In the genomic region with DNA sequence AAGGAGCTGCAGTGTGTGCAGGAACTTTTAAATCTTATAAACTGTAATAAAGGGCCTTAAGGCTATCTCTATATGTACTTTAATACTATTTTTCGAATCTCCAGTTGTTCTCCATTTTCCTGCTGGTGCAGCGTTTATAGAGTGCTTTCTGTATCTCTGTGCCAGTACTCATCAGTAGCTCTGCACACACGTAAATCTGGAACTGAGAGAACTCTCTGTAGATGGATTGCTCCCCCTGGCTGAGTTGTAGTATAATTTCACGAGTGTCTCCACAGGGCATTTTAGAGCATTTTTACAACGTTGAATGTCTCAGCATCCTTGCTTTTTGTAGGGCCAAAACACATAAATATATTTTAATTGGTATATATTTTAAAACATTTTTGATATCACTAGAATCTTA, we compare ENCODE assay signal across 8 cellular contexts.
DNase-seq lines count a peak whose midpoint lies in the region; ATAC-seq and TF ChIP-seq lines count a peak whose summit lies in the region.

No MANE protein-coding gene starts in this region.

- no peaks in the 10 kb centered on the region for H3K9me3 Mint-ChIP-seq in osteocyte (ENCODE audit: unreplicated experiment)
- H3K9me3 Mint-ChIP-seq in activated CD8-positive, alpha-beta memory T cell treated with anti-CD3 and anti-CD28 coated beads, Interleukin-2, amount 10 ng/mL, durations not matched to agents 7 days and 5 days (ENCODE audit: low read depth) = no peaks in the 10 kb centered on the region

- CTCF ChIA-PET in HEK293 (lab: Yijun Ruan, JAX) = interaction anchor here (0.6 to 3.9 kb wide), 17 partner anchors 9 to 652 kb away, joined by 3 to 103 read pairs (median 4); no protein-coding TSS in a partner anchor
- CTCF ChIA-PET in activated CD8-positive, alpha-beta memory T cell treated with anti-CD3 and anti-CD28 coated beads, Interleukin-2, amount 10 ng/mL, durations not matched to agents 7 days and 5 days (lab: Charles Lee) = no interaction called here

- H3K27me3 Mint-ChIP-seq in osteocyte (ENCODE audit: unreplicated experiment) = peaks cover 41% of the 10 kb centered on the region
- no peaks in the 10 kb centered on the region for H3K27me3 Mint-ChIP-seq in activated CD8-positive, alpha-beta memory T cell treated with anti-CD3 and anti-CD28 coated beads, Interleukin-2, amount 10 ng/mL, durations not matched to agents 7 days and 5 days

- H3K36me3 ChIP-seq in HEK293 (ENCODE audit: control insufficient read depth in 2 of 2, insufficient read depth in 1 of 2, low read length in 2 of 2) = no peaks in the 10 kb centered on the region

- TF ChIP-seq CTCF in HEK293 (tag by site-specific recombination; IDR thresholded peaks at IDR 0.05) (peak; percentile 50; the same call in 1 of the 2 replicates), osteocyte (IDR thresholded peaks at IDR 0.05) (peak; percentile 50)

- POLR2A ChIA-PET in HEK293 (lab: Yijun Ruan, JAX) = no interaction called here

- H3K4me3 ChIP-seq in HEK293 (ENCODE audit: low read depth, low read length) = no peak overlapping the region

- no peaks in the 10 kb centered on the region for H3K36me3 Mint-ChIP-seq in osteocyte (ENCODE audit: unreplicated experiment)
- H3K36me3 Mint-ChIP-seq in activated CD8-positive, alpha-beta memory T cell treated with anti-CD3 and anti-CD28 coated beads, Interleukin-2, amount 10 ng/mL, durations not matched to agents 7 days and 5 days = no peaks in the 10 kb centered on the region

- no peak overlapping the region for H3K27ac ChIP-seq in HEK293 (ENCODE audit: extremely low read depth, low read depth, low read length)

- H3K27ac Mint-ChIP-seq in osteocyte (ENCODE audit: unreplicated experiment) = no peak overlapping the region
- H3K27ac Mint-ChIP-seq in activated CD8-positive, alpha-beta memory T cell treated with anti-CD3 and anti-CD28 coated beads, Interleukin-2, amount 10 ng/mL, durations not matched to agents 7 days and 5 days = no peak overlapping the region

- peak; percentile 39 for DNase-seq in ACHN
- DNase-seq in NCI-H2196 (lab: John Stamatoyannopoulos, UW; ENCODE audit: unreplicated experiment) = peak; percentile 38
- DNase-seq in cerebellum (ENCODE audit: low spot score) = peak; percentile 32
- no peak for DNase-seq in osteocyte (ENCODE audit: extremely low spot score, unreplicated experiment)
- no peak for DNase-seq in activated CD8-positive, alpha-beta memory T cell treated with anti-CD3 and anti-CD28 coated beads, Interleukin-2, amount 10 ng/mL, durations not matched to agents 7 days and 5 days

- H3K9me3 ChIP-seq in HEK293 (ENCODE audit: control insufficient read depth, insufficient read depth, low read depth, low read length) = no peaks in the 10 kb centered on the region

- H3K4me1 ChIP-seq in HEK293 (ENCODE audit: control insufficient read depth, insufficient read depth, low read length) = no peaks in the 10 kb centered on the region

- ATAC-seq in GM19023 (IDR thresholded peaks at IDR 0.05; ENCODE audit: unreplicated experiment) (no peak), GM21825 (IDR thresholded peaks at IDR 0.05; ENCODE audit: unreplicated experiment) (no peak)
- ATAC-seq in activated CD8-positive, alpha-beta memory T cell treated with anti-CD3 and anti-CD28 coated beads, Interleukin-2, amount 10 ng/mL, durations not matched to agents 7 days and 5 days = no peak

- no peaks in the 10 kb centered on the region for H3K4me1 Mint-ChIP-seq in osteocyte (ENCODE audit: unreplicated experiment)
- H3K4me1 Mint-ChIP-seq in activated CD8-positive, alpha-beta memory T cell treated with anti-CD3 and anti-CD28 coated beads, Interleukin-2, amount 10 ng/mL, durations not matched to agents 7 days and 5 days = no peaks in the 10 kb centered on the region

- no peak overlapping the region for H3K4me3 Mint-ChIP-seq in osteocyte (ENCODE audit: unreplicated experiment)
- H3K4me3 Mint-ChIP-seq in activated CD8-positive, alpha-beta memory T cell treated with anti-CD3 and anti-CD28 coated beads, Interleukin-2, amount 10 ng/mL, durations not matched to agents 7 days and 5 days = no peak overlapping the region

- in situ Hi-C loops in ACHN (cut with HindIII; ENCODE audit: low pct_ligation_motif_present, low pct_unique_long_range_greater_than_20kb, low sequenced_read_pairs) = no loop called here

TF ChIP-seq in HEK293, 187 proteins besides CTCF, POLR2A, EP300 and RAD21 (continues in another document):
- TF ChIP-seq KLF1 (tag by site-specific recombination; IDR thresholded peaks at IDR 0.05) (no peak), ZBTB8A (tag by site-specific recombination; IDR thresholded peaks at IDR 0.05) (no peak), ZNF660 (tag by site-specific recombination; IDR thresholded peaks at IDR 0.05) (peak; percentile 61; the same call in 1 of the 2 replicates), ZNF2 (tag by site-specific recombination; IDR thresholded peaks at IDR 0.05) (no peak), ZNF600 (tag by site-specific recombination; IDR thresholded peaks at IDR 0.05) (peak; percentile 82), OSR2 (tag by site-specific recombination; IDR thresholded peaks at IDR 0.05) (no peak), ZNF654 (tag by site-specific recombination; IDR thresholded peaks at IDR 0.05; ENCODE audit: low read depth) (peak; percentile 69), ZNF768 (tag by site-specific recombination; IDR thresholded peaks at IDR 0.05) (0 out of 2 replicates have a peak, but pooled peaks have one; percentile 67)
- TF ChIP-seq, protein P1, sequence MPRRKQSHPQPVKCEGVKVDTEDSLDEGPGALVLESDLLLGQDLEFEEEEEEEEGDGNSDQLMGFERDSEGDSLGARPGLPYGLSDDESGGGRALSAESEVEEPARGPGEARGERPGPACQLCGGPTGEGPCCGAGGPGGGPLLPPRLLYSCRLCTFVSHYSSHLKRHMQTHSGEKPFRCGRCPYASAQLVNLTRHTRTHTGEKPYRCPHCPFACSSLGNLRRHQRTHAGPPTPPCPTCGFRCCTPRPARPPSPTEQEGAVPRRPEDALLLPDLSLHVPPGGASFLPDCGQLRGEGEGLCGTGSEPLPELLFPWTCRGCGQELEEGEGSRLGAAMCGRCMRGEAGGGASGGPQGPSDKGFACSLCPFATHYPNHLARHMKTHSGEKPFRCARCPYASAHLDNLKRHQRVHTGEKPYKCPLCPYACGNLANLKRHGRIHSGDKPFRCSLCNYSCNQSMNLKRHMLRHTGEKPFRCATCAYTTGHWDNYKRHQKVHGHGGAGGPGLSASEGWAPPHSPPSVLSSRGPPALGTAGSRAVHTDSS (tag by site-specific recombination; IDR thresholded peaks at IDR 0.05) = no peak
- TF ChIP-seq, protein P2, sequence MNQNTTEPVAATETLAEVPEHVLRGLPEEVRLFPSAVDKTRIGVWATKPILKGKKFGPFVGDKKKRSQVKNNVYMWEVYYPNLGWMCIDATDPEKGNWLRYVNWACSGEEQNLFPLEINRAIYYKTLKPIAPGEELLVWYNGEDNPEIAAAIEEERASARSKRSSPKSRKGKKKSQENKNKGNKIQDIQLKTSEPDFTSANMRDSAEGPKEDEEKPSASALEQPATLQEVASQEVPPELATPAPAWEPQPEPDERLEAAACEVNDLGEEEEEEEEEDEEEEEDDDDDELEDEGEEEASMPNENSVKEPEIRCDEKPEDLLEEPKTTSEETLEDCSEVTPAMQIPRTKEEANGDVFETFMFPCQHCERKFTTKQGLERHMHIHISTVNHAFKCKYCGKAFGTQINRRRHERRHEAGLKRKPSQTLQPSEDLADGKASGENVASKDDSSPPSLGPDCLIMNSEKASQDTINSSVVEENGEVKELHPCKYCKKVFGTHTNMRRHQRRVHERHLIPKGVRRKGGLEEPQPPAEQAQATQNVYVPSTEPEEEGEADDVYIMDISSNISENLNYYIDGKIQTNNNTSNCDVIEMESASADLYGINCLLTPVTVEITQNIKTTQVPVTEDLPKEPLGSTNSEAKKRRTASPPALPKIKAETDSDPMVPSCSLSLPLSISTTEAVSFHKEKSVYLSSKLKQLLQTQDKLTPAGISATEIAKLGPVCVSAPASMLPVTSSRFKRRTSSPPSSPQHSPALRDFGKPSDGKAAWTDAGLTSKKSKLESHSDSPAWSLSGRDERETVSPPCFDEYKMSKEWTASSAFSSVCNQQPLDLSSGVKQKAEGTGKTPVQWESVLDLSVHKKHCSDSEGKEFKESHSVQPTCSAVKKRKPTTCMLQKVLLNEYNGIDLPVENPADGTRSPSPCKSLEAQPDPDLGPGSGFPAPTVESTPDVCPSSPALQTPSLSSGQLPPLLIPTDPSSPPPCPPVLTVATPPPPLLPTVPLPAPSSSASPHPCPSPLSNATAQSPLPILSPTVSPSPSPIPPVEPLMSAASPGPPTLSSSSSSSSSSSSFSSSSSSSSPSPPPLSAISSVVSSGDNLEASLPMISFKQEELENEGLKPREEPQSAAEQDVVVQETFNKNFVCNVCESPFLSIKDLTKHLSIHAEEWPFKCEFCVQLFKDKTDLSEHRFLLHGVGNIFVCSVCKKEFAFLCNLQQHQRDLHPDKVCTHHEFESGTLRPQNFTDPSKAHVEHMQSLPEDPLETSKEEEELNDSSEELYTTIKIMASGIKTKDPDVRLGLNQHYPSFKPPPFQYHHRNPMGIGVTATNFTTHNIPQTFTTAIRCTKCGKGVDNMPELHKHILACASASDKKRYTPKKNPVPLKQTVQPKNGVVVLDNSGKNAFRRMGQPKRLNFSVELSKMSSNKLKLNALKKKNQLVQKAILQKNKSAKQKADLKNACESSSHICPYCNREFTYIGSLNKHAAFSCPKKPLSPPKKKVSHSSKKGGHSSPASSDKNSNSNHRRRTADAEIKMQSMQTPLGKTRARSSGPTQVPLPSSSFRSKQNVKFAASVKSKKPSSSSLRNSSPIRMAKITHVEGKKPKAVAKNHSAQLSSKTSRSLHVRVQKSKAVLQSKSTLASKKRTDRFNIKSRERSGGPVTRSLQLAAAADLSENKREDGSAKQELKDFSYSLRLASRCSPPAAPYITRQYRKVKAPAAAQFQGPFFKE (tag by site-specific recombination; IDR thresholded peaks at IDR 0.05; ENCODE audit: borderline replicate concordance) = no peak

Comparison
In these comparisons a context has a peak if more than half of its experiments do, and no peak if none do; other contexts are left out.
1. DNase-seq: peak in ACHN (single experiment), NCI-H2196 (single experiment) and cerebellum (single experiment); none in osteocyte (single experiment) and activated CD8-positive, alpha-beta memory T cell treated with anti-CD3 and anti-CD28 coated beads, Interleukin-2, amount 10 ng/mL, durations not matched to agents 7 days and 5 days (single experiment).